Comparison of ENCODE assay signal across 25 cellular contexts in the genomic region with DNA sequence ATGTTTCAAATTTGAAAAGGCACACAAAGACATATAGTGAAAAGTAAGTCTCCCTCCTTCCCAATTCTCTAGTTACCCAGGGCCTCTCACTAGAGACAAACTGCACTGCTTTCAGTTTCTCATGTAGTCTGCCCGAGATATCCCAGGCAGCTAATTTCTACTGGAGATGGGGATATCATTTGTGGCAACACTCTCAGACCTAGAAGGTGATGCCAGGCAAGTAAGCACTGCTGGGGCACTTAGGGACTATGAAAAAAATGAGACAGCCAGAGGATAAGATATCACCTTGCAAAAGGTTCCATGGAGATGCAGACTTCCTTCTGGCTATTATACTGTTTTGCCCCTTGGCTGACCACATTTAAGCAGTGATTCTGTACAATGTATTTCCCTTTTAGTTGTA. TPM values are rescaled to one million over a fixed set of nuclear protein-coding genes. Genes with fewer than 3 reads are reported as not detected.
DNase-seq lines count a peak whose midpoint lies in the region; ATAC-seq, FAIRE-seq and TF ChIP-seq lines count a peak whose summit lies in the region.
"Had no signal": no experiment of that assay in that cellular context is flagged by ENCODE, and none has a peak within 500 bp of the region (broad histone marks: within the 10 kb centered on the region; RNA-seq: fewer than 3 reads in every experiment).

No MANE protein-coding gene starts in this region.

- no peak for DNase-seq in activated T-cell treated with anti-CD3 and anti-CD28 coated beads, Interleukin-2, amount 50 U/mL, for 72 hours
- no peak for DNase-seq in activated T-cell treated with anti-CD3 and anti-CD28 coated beads, Interleukin-2, amount 50 U/mL, for 4 hours
- DNase-seq in GM12878 (ENCODE audit: low read depth, low spot score) (no peak), hepatocyte (ENCODE audit: low spot score) (no peak), NCI-H1092 (lab: John Stamatoyannopoulos, UW) (no peak), GM19240 (ENCODE audit: insufficient read length, low spot score) (no peak)
- DNase-seq: activated CD4-positive, alpha-beta T cell treated with anti-CD3 and anti-CD28 coated beads, Interleukin-2, amount 10 ng/mL, durations not matched to agents 7 days and 5 days; activated naive CD4-positive, alpha-beta T cell treated with anti-CD3 and anti-CD28 coated beads for 36 hours; amygdala; BE2C; left lung; midbrain; natural killer cell; NCI-H1048; NCI-H187 treated with DMSO at 0.1 percent for 48 hours; NCI-H2227 treated with DMSO at 0.1 percent for 48 hours; ovary; stomach; trophoblast cell; WERI-Rb-1 had no signal

- in situ Hi-C loops in GM12878 (cut with MboI), result no loop called here

- no peaks in the 10 kb centered on the region for H3K27me3 Mint-ChIP-seq in activated T-cell treated with anti-CD3 and anti-CD28 coated beads, Interleukin-2, amount 50 U/mL, for 72 hours (ENCODE audit: low read depth)
- H3K27me3 Mint-ChIP-seq in activated T-cell treated with anti-CD3 and anti-CD28 coated beads, Interleukin-2, amount 50 U/mL, for 4 hours (ENCODE audit: low read depth), result no peaks in the 10 kb centered on the region
- H3K27me3 Mint-ChIP-seq: activated CD4-positive, alpha-beta T cell treated with anti-CD3 and anti-CD28 coated beads, Interleukin-2, amount 10 ng/mL, durations not matched to agents 7 days and 5 days had no signal

- no peak for TF ChIP-seq POLR2A in GM12878 (IDR thresholded peaks at IDR 0.05; ENCODE audit: low read depth, low read length)

- H3K4me1 Mint-ChIP-seq in activated T-cell treated with anti-CD3 and anti-CD28 coated beads, Interleukin-2, amount 50 U/mL, for 72 hours (ENCODE audit: low read depth), result peaks cover 15% of the 10 kb centered on the region
- H3K4me1 Mint-ChIP-seq in activated T-cell treated with anti-CD3 and anti-CD28 coated beads, Interleukin-2, amount 50 U/mL, for 4 hours (ENCODE audit: low read depth), result peaks cover 4% of the 10 kb centered on the region
- H3K4me1 Mint-ChIP-seq: activated CD4-positive, alpha-beta T cell treated with anti-CD3 and anti-CD28 coated beads, Interleukin-2, amount 10 ng/mL, durations not matched to agents 7 days and 5 days had no signal

- no peak for TF ChIP-seq CTCF in GM12878 (IDR thresholded peaks at IDR 0.05 in 2 of 3, conservative IDR thresholded peaks at IDR 0.05 in 1 of 3; ENCODE audit: control insufficient read depth in 2 of 3, extremely low read depth in 1 of 3, insufficient read depth in 1 of 3, low read depth in 3 of 3, low read length in 3 of 3)
- no peak for TF ChIP-seq CTCF in hepatocyte (IDR thresholded peaks at IDR 0.05; ENCODE audit: poor library complexity)

- no peaks in the 10 kb centered on the region for H3K9me3 Mint-ChIP-seq in activated T-cell treated with anti-CD3 and anti-CD28 coated beads, Interleukin-2, amount 50 U/mL, for 72 hours
- H3K9me3 Mint-ChIP-seq in activated T-cell treated with anti-CD3 and anti-CD28 coated beads, Interleukin-2, amount 50 U/mL, for 4 hours, result no peaks in the 10 kb centered on the region
- H3K9me3 Mint-ChIP-seq: activated CD4-positive, alpha-beta T cell treated with anti-CD3 and anti-CD28 coated beads, Interleukin-2, amount 10 ng/mL, durations not matched to agents 7 days and 5 days; activated naive CD4-positive, alpha-beta T cell treated with anti-CD3 and anti-CD28 coated beads for 36 hours; GM23338; natural killer cell had no signal

- intact Hi-C loops in GM12878 (cut with micrococcal nuclease; ENCODE audit: unreplicated experiment), result no loop called here

- no peak for TF ChIP-seq RAD21 in GM12878 (IDR thresholded peaks at IDR 0.05; ENCODE audit: insufficient read depth, low read depth, low read length)

- no peaks in the 10 kb centered on the region for H3K9me2 ChIP-seq in hepatocyte (replicated peaks; ENCODE audit: insufficient read depth)

- no peak for TF ChIP-seq EP300 in GM12878 (IDR thresholded peaks at IDR 0.05; ENCODE audit: borderline replicate concordance in 1 of 2, control insufficient read depth in 1 of 2, low read depth in 2 of 2, low read length in 2 of 2)

- H3K79me2 ChIP-seq in GM12878 (ENCODE audit: control insufficient read depth, insufficient read depth, low read length) (peaks cover 29% of the 10 kb centered on the region), hepatocyte (peaks cover 61% of the 10 kb centered on the region)

- BruUV-seq in GM12878 (replicated peaks; lab: Mats Ljungman, UMichigan), result no TSS peak

- peak overlapping the region; percentile 86 for H3K4me2 ChIP-seq in GM12878 (ENCODE audit: control insufficient read depth, insufficient read depth)
- peak overlapping the region; percentile 30 for H3K4me2 ChIP-seq in hepatocyte
- H3K4me2 ChIP-seq: GM23338 had no signal

- no peak for ATAC-seq in activated T-cell treated with anti-CD3 and anti-CD28 coated beads, Interleukin-2, amount 50 U/mL, for 72 hours (replicated peaks in 1 of 2)
- ATAC-seq in activated T-cell treated with anti-CD3 and anti-CD28 coated beads, Interleukin-2, amount 50 U/mL, for 4 hours, result no peak
- ATAC-seq in GM12878 (peak; percentile 27; the same call in 2 of the 3 replicates), HG02870 (IDR thresholded peaks at IDR 0.05; ENCODE audit: unreplicated experiment) (no peak)
- ATAC-seq: GM23338, left lung, natural killer cell, sciatic nerve had no signal

- no peaks in the 10 kb centered on the region for H4K20me1 ChIP-seq in GM12878 (ENCODE audit: control insufficient read depth, insufficient read depth)
- no peaks in the 10 kb centered on the region for H4K20me1 ChIP-seq in hepatocyte (ENCODE audit: insufficient read depth, poor library complexity, severe bottlenecking)

- H3K9ac ChIP-seq in GM12878 (ENCODE audit: control insufficient read depth, insufficient read depth, low read length) (peak overlapping the region; percentile 44), stomach smooth muscle (ENCODE audit: low read length in 2 of 2) (peak overlapping the region; percentile 1 to 48)

- peak overlapping the region; percentile 65 for H3K27ac ChIP-seq in GM12878 (ENCODE audit: control insufficient read depth, insufficient read depth)
- peak overlapping the region; percentile 55 for H3K27ac ChIP-seq in hepatocyte
- peak overlapping the region; percentile 41 for H3K27ac ChIP-seq in stomach smooth muscle (ENCODE audit: low read length)
- H3K27ac ChIP-seq: left lung, ovary, RWPE1, WERI-Rb-1 had no signal

- peak overlapping the region; percentile 3 for H3K27ac Mint-ChIP-seq in activated T-cell treated with anti-CD3 and anti-CD28 coated beads, Interleukin-2, amount 50 U/mL, for 72 hours
- H3K27ac Mint-ChIP-seq: activated CD4-positive, alpha-beta T cell treated with anti-CD3 and anti-CD28 coated beads, Interleukin-2, amount 10 ng/mL, durations not matched to agents 7 days and 5 days; activated naive CD4-positive, alpha-beta T cell treated with anti-CD3 and anti-CD28 coated beads for 36 hours; natural killer cell had no signal

- RAD21 ChIA-PET in GM12878 (lab: Charles Lee; ENCODE audit: unreplicated experiment), result no interaction called here

- POLR2A ChIA-PET in GM12878 (lab: Charles Lee), result interaction anchor here (0.6 to 1.7 kb wide), 3 partner anchors 9 to 42 kb away, joined by 3 to 6 read pairs (median 6); a partner anchor contains a TSS

- H3K4me3 ChIP-seq in GM12878 (no peak overlapping the region), hepatocyte (no peak overlapping the region), stomach smooth muscle (ENCODE audit: low read length in 2 of 2) (peak overlapping the region; percentile 55 to 56)
- H3K4me3 ChIP-seq: GM23338, left lung, ovary, stomach had no signal

- peak overlapping the region; percentile 22 for H2AFZ ChIP-seq in GM12878 (ENCODE audit: control insufficient read depth, low read depth, low read length)
- H2AFZ ChIP-seq in hepatocyte, result no peak overlapping the region
- H2AFZ ChIP-seq: GM23338 had no signal

- peaks cover 0 to 1% of the 10 kb centered on the region in 2 experiments; a peak in 3 of 4 replicates for H3K36me3 ChIP-seq in GM12878 (ENCODE audit: control insufficient read depth in 2 of 2, insufficient read depth in 2 of 2, low read length in 1 of 2)
- no peaks in the 10 kb centered on the region for H3K36me3 ChIP-seq in hepatocyte (replicated peaks; ENCODE audit: insufficient read depth, low read depth)
- peaks cover 0 to 2% of the 10 kb centered on the region in 2 donors for H3K36me3 ChIP-seq in stomach smooth muscle (ENCODE audit: control insufficient read depth in 2 of 2, insufficient read depth in 2 of 2, low read length in 2 of 2)
- H3K36me3 ChIP-seq: BE2C, left lung, ovary had no signal

- peaks cover 0 to 2% of the 10 kb centered on the region in 2 donors for H3K36me3 Mint-ChIP-seq in activated T-cell treated with anti-CD3 and anti-CD28 coated beads, Interleukin-2, amount 50 U/mL, for 72 hours (ENCODE audit: insufficient read depth in 2 of 2)
- peaks cover 11% of the 10 kb centered on the region for H3K36me3 Mint-ChIP-seq in activated T-cell treated with anti-CD3 and anti-CD28 coated beads, Interleukin-2, amount 50 U/mL, for 4 hours (ENCODE audit: insufficient read depth)
- H3K36me3 Mint-ChIP-seq: natural killer cell had no signal

- H3K27me3 ChIP-seq in GM12878 (replicated peaks in 1 of 2; ENCODE audit: control insufficient read depth in 2 of 2, insufficient read depth in 2 of 2, low read length in 1 of 2) (no peaks in the 10 kb centered on the region), hepatocyte (no peaks in the 10 kb centered on the region), stomach smooth muscle (ENCODE audit: control insufficient read depth in 1 of 2, insufficient read depth in 2 of 2, low read length in 2 of 2) (no peaks in the 10 kb centered on the region)
- H3K27me3 ChIP-seq: BE2C, left lung, ovary, stomach had no signal

- FAIRE-seq in GM12878 (lab: Jason Lieb, UNC), result no peak

- WGBS in GM12878 (ENCODE audit: insufficient coverage, insufficient replicate concordance, low lambda C conversion rate, missing lambda C conversion rate), result 83% methylated on average over 1 of the region's 1 CpG
- WGBS in hepatocyte (ENCODE audit: low lambda C conversion rate, missing lambda C conversion rate), result 78% methylated on average over 1 of the region's 1 CpG

- H3K9me3 ChIP-seq in GM12878 (replicated peaks; ENCODE audit: control insufficient read depth, insufficient read depth, low read length) (no peaks in the 10 kb centered on the region), hepatocyte (ENCODE audit: low read depth) (no peaks in the 10 kb centered on the region), stomach smooth muscle (ENCODE audit: control insufficient read depth in 2 of 2, low read length in 2 of 2) (no peaks in the 10 kb centered on the region)
- H3K9me3 ChIP-seq: BE2C, left lung, ovary, stomach had no signal

- CTCF ChIA-PET in GM12878 (lab: Yijun Ruan, JAX), result no interaction called here

- no peak overlapping the region for H3K4me3 Mint-ChIP-seq in activated T-cell treated with anti-CD3 and anti-CD28 coated beads, Interleukin-2, amount 50 U/mL, for 72 hours
- H3K4me3 Mint-ChIP-seq in activated T-cell treated with anti-CD3 and anti-CD28 coated beads, Interleukin-2, amount 50 U/mL, for 4 hours, result no peak overlapping the region
- H3K4me3 Mint-ChIP-seq: activated CD4-positive, alpha-beta T cell treated with anti-CD3 and anti-CD28 coated beads, Interleukin-2, amount 10 ng/mL, durations not matched to agents 7 days and 5 days; activated naive CD4-positive, alpha-beta T cell treated with anti-CD3 and anti-CD28 coated beads for 36 hours; GM23338; natural killer cell had no signal

- SMC1A ChIA-PET in GM12878 (lab: Charles Lee; ENCODE audit: uncharacterized antibody, unreplicated experiment), result interaction anchor here (0.5 to 2.9 kb wide), 4 partner anchors 9 to 979 kb away, joined by 3 to 8 read pairs (median 4); no protein-coding TSS in a partner anchor

- H3K4me1 ChIP-seq in GM12878 (ENCODE audit: control insufficient read depth, insufficient read depth, low read length), result peaks cover 37% of the 10 kb centered on the region
- H3K4me1 ChIP-seq in hepatocyte (ENCODE audit: insufficient read depth), result peaks cover 64% of the 10 kb centered on the region
- peaks cover 51% of the 10 kb centered on the region for H3K4me1 ChIP-seq in stomach smooth muscle (ENCODE audit: control insufficient read depth, insufficient read depth, low read length)

RNA-seq across cellular contexts. Expression of a gene that starts 12.6 kb away (rescaled TPM):
- 10 to 100 TPM; 32.5 to 37.3 TPM for total RNA-seq in activated T-cell treated with anti-CD3 and anti-CD28 coated beads, Interleukin-2, amount 50 U/mL, for 72 hours
- total RNA-seq in activated T-cell treated with anti-CD3 and anti-CD28 coated beads, Interleukin-2, amount 50 U/mL, for 4 hours, result 10 to 100 TPM; 17.8 to 26.1 (median 22.9) TPM
- total RNA-seq in GM12878 (2013; cell fraction: nucleolus; rRNA removed), result 58.0 and 62.8 TPM in 2 replicates
- total RNA-seq in GM12878 (2014; rRNA removed) (36.2 and 41.2 TPM in 2 replicates), GM12878 (2014; rRNA removed; fragmentation: Illumina TruSeq; extraction: Trizol) (23.9 and 25.7 TPM in 2 replicates), GM12878 (2021) (41.4 and 42.9 TPM in 2 replicates), hepatocyte (73.9 and 82.0 TPM in 2 replicates)
- polyA plus RNA-seq in GM12878 (2011; ENCODE audit: low read depth), result 30.8 TPM
- polyA plus RNA-seq in GM12878 (2011; rRNA removed) (21.4 and 28.0 TPM in 2 replicates), GM12878 (2014; fragmentation: Illumina TruSeq; extraction: Trizol) (26.1 and 27.7 TPM in 2 replicates), GM12878 (2014; fragmentation: Nextera tagmentation; extraction: Ambion mirVana) (1 to 10 TPM; 4.1 to 8.2 TPM), GM12878 (2014; rRNA removed) (32.6 and 40.7 TPM in 2 replicates), GM12878 (2016; fragmentation: Nextera tagmentation; extraction: Ambion mirVana) (10 to 100 TPM; 43.1 to 49.8 TPM), hepatocyte (176 and 197 TPM in 2 replicates)
- 24.3 and 37.9 TPM in 2 replicates for polyA plus RNA-seq in GM12878 (2011; cell fraction: cytosol; rRNA removed)
- polyA plus RNA-seq in GM12878 (2011; cell fraction: nucleus; rRNA removed), result 17.2 and 18.8 TPM in 2 replicates
- 31.7 and 33.1 TPM in 2 replicates for polyA plus RNA-seq in GM12878 (2012)
- 21.7 and 33.2 TPM in 2 replicates for polyA minus RNA-seq in GM12878 (2011; rRNA and poly(A)+ RNA removed)
- 10.8 and 15.6 TPM in 2 replicates for polyA minus RNA-seq in GM12878 (2011; cell fraction: cytosol; rRNA and poly(A)+ RNA removed)
- 10.2 and 17.8 TPM in 2 replicates for polyA minus RNA-seq in GM12878 (2011; cell fraction: nucleus; rRNA and poly(A)+ RNA removed)

Comparison
In these comparisons a context has a peak if more than half of its experiments do, and no peak if none do; other contexts are left out.
1. H3K4me3 ChIP-seq: peak in stomach smooth muscle (2 of 2); none in GM12878 (single experiment) and hepatocyte (single experiment).
2. Peak in every context shown above with its lines, with median percentiles within 50 percentile points of each other: H3K27ac ChIP-seq.